In genomic region chr1:12448746-12449177, GRCh38 we compare ENCODE assay signal across 11 cellular contexts.
DNase-seq lines count a peak whose midpoint lies in the region; ATAC-seq and TF ChIP-seq lines count a peak whose summit lies in the region.
"Had no signal": no experiment of that assay in that cellular context is flagged by ENCODE, and none has a peak within 500 bp of the region (broad histone marks: within the 10 kb centered on the region; RNA-seq: fewer than 3 reads in every experiment).

No MANE protein-coding gene starts in this region.

- WGBS in suprapubic skin: 23% methylated on average over 3 of the region's 3 CpGs

- H3K4me1 Mint-ChIP-seq in T-helper 1 cell treated with Interleukin-12 subunit alpha and Interleukin-12 subunit beta and Interleukin-4 antibody, amounts not matched to agents 30 μg/mL and 1 μg/mL, for 36 hours (ENCODE audit: low read depth): peaks cover 62% of the 10 kb centered on the region
- no peaks in the 10 kb centered on the region for H3K4me1 Mint-ChIP-seq in glutamatergic neuron (ENCODE audit: low read depth, unreplicated experiment)

- no peak for TF ChIP-seq EP300 in suprapubic skin (IDR thresholded peaks at IDR 0.05)

- peaks cover 36% of the 10 kb centered on the region for H3K27me3 Mint-ChIP-seq in T-helper 1 cell treated with Interleukin-12 subunit alpha and Interleukin-12 subunit beta and Interleukin-4 antibody, amounts not matched to agents 30 μg/mL and 1 μg/mL, for 36 hours (ENCODE audit: low read depth)
- H3K27me3 Mint-ChIP-seq in glutamatergic neuron (ENCODE audit: unreplicated experiment): no peaks in the 10 kb centered on the region

- TF ChIP-seq CTCF in suprapubic skin (IDR thresholded peaks at IDR 0.05) (no peak), glutamatergic neuron (IDR thresholded peaks at IDR 0.05; ENCODE audit: partially characterized antibody, unreplicated experiment) (no peak)

- H3K4me3 ChIP-seq in suprapubic skin: no peak overlapping the region

- no peaks in the 10 kb centered on the region for H3K36me3 ChIP-seq in suprapubic skin

- H3K27ac Mint-ChIP-seq in T-helper 1 cell treated with Interleukin-12 subunit alpha and Interleukin-12 subunit beta and Interleukin-4 antibody, amounts not matched to agents 30 μg/mL and 1 μg/mL, for 36 hours: peak overlapping the region; percentile 93
- no peak overlapping the region for H3K27ac Mint-ChIP-seq in glutamatergic neuron (ENCODE audit: unreplicated experiment)

- no peak for DNase-seq in T-helper 1 cell
- DNase-seq in astrocyte of the hippocampus (ENCODE audit: low read depth, low spot score): peak; percentile 58
- DNase-seq in left lobe of liver (ENCODE audit: low spot score): no peak
- no peak for DNase-seq in suprapubic skin (ENCODE audit: low spot score in 2 of 2)
- DNase-seq in NCI-H2227 (lab: John Stamatoyannopoulos, UW; ENCODE audit: unreplicated experiment): no peak
- DNase-seq in SK-N-DZ (ENCODE audit: low spot score): no peak
- DNase-seq in glutamatergic neuron: no peak
- DNase-seq: amniotic stem cell, NCI-H187 treated with DMSO at 0.1 percent for 48 hours had no signal

- H3K36me3 Mint-ChIP-seq in T-helper 1 cell treated with Interleukin-12 subunit alpha and Interleukin-12 subunit beta and Interleukin-4 antibody, amounts not matched to agents 30 μg/mL and 1 μg/mL, for 36 hours (ENCODE audit: low read depth): peaks cover 43% of the 10 kb centered on the region
- H3K36me3 Mint-ChIP-seq in glutamatergic neuron (ENCODE audit: unreplicated experiment): no peaks in the 10 kb centered on the region

- H3K4me1 ChIP-seq in suprapubic skin: peaks cover 73% of the 10 kb centered on the region

- peak overlapping the region; percentile 56 for H3K27ac ChIP-seq in suprapubic skin
- H3K27ac ChIP-seq: 22Rv1 had no signal

- H3K27me3 ChIP-seq in suprapubic skin: no peaks in the 10 kb centered on the region

- H3K9me3 ChIP-seq in suprapubic skin: no peaks in the 10 kb centered on the region

- no peak overlapping the region for H3K4me3 Mint-ChIP-seq in T-helper 1 cell treated with Interleukin-12 subunit alpha and Interleukin-12 subunit beta and Interleukin-4 antibody, amounts not matched to agents 30 μg/mL and 1 μg/mL, for 36 hours
- no peak overlapping the region for H3K4me3 Mint-ChIP-seq in glutamatergic neuron (ENCODE audit: unreplicated experiment)

- no peak for TF ChIP-seq POLR2A in suprapubic skin (IDR thresholded peaks at IDR 0.05)

- peaks cover 9% of the 10 kb centered on the region for H3K9me3 Mint-ChIP-seq in T-helper 1 cell treated with Interleukin-12 subunit alpha and Interleukin-12 subunit beta and Interleukin-4 antibody, amounts not matched to agents 30 μg/mL and 1 μg/mL, for 36 hours
- no peaks in the 10 kb centered on the region for H3K9me3 Mint-ChIP-seq in glutamatergic neuron (ENCODE audit: unreplicated experiment)

- ATAC-seq in left lobe of liver: peak; percentile 56
